In the genomic region with DNA sequence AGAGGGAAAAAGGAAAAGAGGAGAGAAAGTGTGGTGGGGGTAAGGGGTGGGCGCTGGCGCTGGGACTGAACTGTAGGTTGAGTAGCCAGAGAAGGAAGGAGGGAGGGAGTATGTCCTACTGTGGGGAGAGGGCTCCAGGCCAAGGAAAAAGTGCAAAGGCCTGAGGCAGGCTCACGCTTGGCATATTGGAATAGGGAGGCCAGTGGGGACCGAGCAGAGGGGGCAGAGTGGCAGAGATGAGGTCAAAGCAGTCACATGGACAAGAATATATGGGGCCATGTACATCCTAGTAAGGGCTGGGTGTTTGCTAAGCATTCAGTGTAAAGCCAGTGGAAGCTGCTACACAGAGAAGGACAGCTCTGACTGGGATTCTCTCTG, we compare ENCODE assay signal across 12 cellular contexts. TPM values are rescaled to one million over a fixed set of nuclear protein-coding genes. Genes with fewer than 3 reads are reported as not detected.
A peak's percentile ranks its signal among the peaks of the same experiment; 100 is the strongest.
DNase-seq lines count a peak whose midpoint lies in the region; ATAC-seq lines count a peak whose summit lies in the region.
"Had no signal": no experiment of that assay in that cellular context is flagged by ENCODE, and none has a peak within 500 bp of the region (broad histone marks: within the 10 kb centered on the region; RNA-seq: fewer than 3 reads in every experiment).

No MANE protein-coding gene starts in this region.

- CTCF ChIA-PET in activated CD4-positive, alpha-beta memory T cell treated with anti-CD3 and anti-CD28 coated beads, Interleukin-2, amount 10 ng/mL, durations not matched to agents 7 days and 5 days (lab: Charles Lee): interaction anchor here (1.9 to 11.4 kb wide), 3 partner anchors 14 to 37 kb away, joined by 9 to 162 read pairs (median 22); no protein-coding TSS in a partner anchor

- H3K4me3 ChIP-seq in right cardiac atrium (ENCODE audit: low read length) (no peak overlapping the region), subcutaneous abdominal adipose tissue (ENCODE audit: low read depth in 1 of 5, low read length in 5 of 5) (peak overlapping the region in 1 of 5 donors; percentile 19)

- peaks cover 99% of the 10 kb centered on the region for H3K4me1 Mint-ChIP-seq in activated CD4-positive, alpha-beta memory T cell treated with anti-CD3 and anti-CD28 coated beads, Interleukin-2, amount 10 ng/mL, durations not matched to agents 7 days and 5 days

- POLR2A ChIA-PET in activated CD4-positive, alpha-beta memory T cell treated with anti-CD3 and anti-CD28 coated beads, Interleukin-2, amount 10 ng/mL, durations not matched to agents 7 days and 5 days (lab: Charles Lee): interaction anchor here (1.0 to 15.0 kb wide), 6 partner anchors 7 to 67 kb away, joined by 3 to 460 read pairs (median 22); no protein-coding TSS in a partner anchor

- H3K9me3 ChIP-seq in right cardiac atrium (ENCODE audit: control insufficient read depth, low read length): no peaks in the 10 kb centered on the region
- no peaks in the 10 kb centered on the region for H3K9me3 ChIP-seq in subcutaneous abdominal adipose tissue (ENCODE audit: control insufficient read depth in 5 of 5, low read length in 5 of 5)

- 68% methylated on average over 4 of the region's 4 CpGs for WGBS in right cardiac atrium

- H3K36me3 ChIP-seq in subcutaneous abdominal adipose tissue (ENCODE audit: control insufficient read depth in 5 of 5, insufficient read depth in 5 of 5, low read length in 5 of 5): peaks cover 0 to 26% (median 10%) of the 10 kb centered on the region in 5 donors

- H3K27ac ChIP-seq in right cardiac atrium (ENCODE audit: low read length) (peak overlapping the region; percentile 97), subcutaneous abdominal adipose tissue (ENCODE audit: low read depth, low read length) (peak overlapping the region; percentile 84)
- H3K27ac ChIP-seq: 22Rv1 had no signal

- H3K36me3 Mint-ChIP-seq in activated CD4-positive, alpha-beta memory T cell treated with anti-CD3 and anti-CD28 coated beads, Interleukin-2, amount 10 ng/mL, durations not matched to agents 7 days and 5 days (ENCODE audit: low read depth): peaks cover 61% of the 10 kb centered on the region

- H3K9me3 Mint-ChIP-seq in activated CD4-positive, alpha-beta memory T cell treated with anti-CD3 and anti-CD28 coated beads, Interleukin-2, amount 10 ng/mL, durations not matched to agents 7 days and 5 days: no peaks in the 10 kb centered on the region
- H3K9me3 Mint-ChIP-seq: activated T-cell treated with anti-CD3 and anti-CD28 coated beads, Interleukin-2, amount 50 U/mL, for 4 hours had no signal

- H3K4me1 ChIP-seq in right cardiac atrium (ENCODE audit: control insufficient read depth, insufficient read depth, low read length) (peaks cover 89% of the 10 kb centered on the region), subcutaneous abdominal adipose tissue (ENCODE audit: control insufficient read depth in 5 of 5, insufficient read depth in 5 of 5, low read length in 5 of 5) (peaks cover 55 to 100% (median 100%) of the 10 kb centered on the region in 5 donors)

- intact Hi-C loops in right cardiac atrium (cut with DNase I): loop anchor here in 3 of 4 donors (5.0 kb wide), 2 partner anchors 33 to 38 kb away; a partner anchor contains a TSS

- H3K9ac ChIP-seq in subcutaneous abdominal adipose tissue (ENCODE audit: low read length in 5 of 5): peak overlapping the region in 1 of 5 donors; percentile 39

- H3K27ac Mint-ChIP-seq in activated CD4-positive, alpha-beta memory T cell treated with anti-CD3 and anti-CD28 coated beads, Interleukin-2, amount 10 ng/mL, durations not matched to agents 7 days and 5 days: peak overlapping the region; percentile 96

- H3K4me3 Mint-ChIP-seq in activated CD4-positive, alpha-beta memory T cell treated with anti-CD3 and anti-CD28 coated beads, Interleukin-2, amount 10 ng/mL, durations not matched to agents 7 days and 5 days: no peak overlapping the region
- H3K4me3 Mint-ChIP-seq: activated T-cell treated with anti-CD3 and anti-CD28 coated beads, Interleukin-2, amount 50 U/mL, for 4 hours had no signal

- H3K27me3 ChIP-seq in right cardiac atrium (ENCODE audit: control insufficient read depth, insufficient read depth): no peaks in the 10 kb centered on the region
- no peaks in the 10 kb centered on the region for H3K27me3 ChIP-seq in subcutaneous abdominal adipose tissue (ENCODE audit: control insufficient read depth in 5 of 5, insufficient read depth in 4 of 5, low read length in 5 of 5)

- DNase-seq in DMS53 (lab: John Stamatoyannopoulos, UW) (peak; percentile 61), DMS53 treated with DMSO at 0.1 percent for 48 hours (lab: John Stamatoyannopoulos, UW; ENCODE audit: unreplicated experiment) (no peak), right cardiac atrium (peak in 1 of 3 donors; percentile 40), SW480 (ENCODE audit: low spot score) (no peak), NCI-H1436 (lab: John Stamatoyannopoulos, UW) (no peak)
- DNase-seq in activated CD4-positive, alpha-beta memory T cell treated with anti-CD3 and anti-CD28 coated beads, Interleukin-2, amount 10 ng/mL, durations not matched to agents 7 days and 5 days: no peak
- DNase-seq: activated T-cell treated with anti-CD3 and anti-CD28 coated beads, Interleukin-2, amount 50 U/mL, for 4 hours; NCI-H1105; T1000 had no signal

- ATAC-seq in right cardiac atrium: no peak
- no peak for ATAC-seq in HG03280 (IDR thresholded peaks at IDR 0.05; ENCODE audit: unreplicated experiment)
- ATAC-seq: activated T-cell treated with anti-CD3 and anti-CD28 coated beads, Interleukin-2, amount 50 U/mL, for 4 hours had no signal

- no peaks in the 10 kb centered on the region for H3K27me3 Mint-ChIP-seq in activated CD4-positive, alpha-beta memory T cell treated with anti-CD3 and anti-CD28 coated beads, Interleukin-2, amount 10 ng/mL, durations not matched to agents 7 days and 5 days

RNA-seq across cellular contexts. Expression of a gene that starts 39.8 kb away (rescaled TPM):
- total RNA-seq in activated CD4-positive, alpha-beta memory T cell treated with anti-CD3 and anti-CD28 coated beads, Interleukin-2, amount 10 ng/mL, durations not matched to agents 7 days and 5 days: 10 to 100 TPM; 44.9 to 46.6 TPM
- total RNA-seq in right cardiac atrium: 10 to 100 TPM; 34.6 to 58.3 (median 49.8) TPM
- polyA plus RNA-seq in right cardiac atrium: 39.5 TPM
